In the genomic region with DNA sequence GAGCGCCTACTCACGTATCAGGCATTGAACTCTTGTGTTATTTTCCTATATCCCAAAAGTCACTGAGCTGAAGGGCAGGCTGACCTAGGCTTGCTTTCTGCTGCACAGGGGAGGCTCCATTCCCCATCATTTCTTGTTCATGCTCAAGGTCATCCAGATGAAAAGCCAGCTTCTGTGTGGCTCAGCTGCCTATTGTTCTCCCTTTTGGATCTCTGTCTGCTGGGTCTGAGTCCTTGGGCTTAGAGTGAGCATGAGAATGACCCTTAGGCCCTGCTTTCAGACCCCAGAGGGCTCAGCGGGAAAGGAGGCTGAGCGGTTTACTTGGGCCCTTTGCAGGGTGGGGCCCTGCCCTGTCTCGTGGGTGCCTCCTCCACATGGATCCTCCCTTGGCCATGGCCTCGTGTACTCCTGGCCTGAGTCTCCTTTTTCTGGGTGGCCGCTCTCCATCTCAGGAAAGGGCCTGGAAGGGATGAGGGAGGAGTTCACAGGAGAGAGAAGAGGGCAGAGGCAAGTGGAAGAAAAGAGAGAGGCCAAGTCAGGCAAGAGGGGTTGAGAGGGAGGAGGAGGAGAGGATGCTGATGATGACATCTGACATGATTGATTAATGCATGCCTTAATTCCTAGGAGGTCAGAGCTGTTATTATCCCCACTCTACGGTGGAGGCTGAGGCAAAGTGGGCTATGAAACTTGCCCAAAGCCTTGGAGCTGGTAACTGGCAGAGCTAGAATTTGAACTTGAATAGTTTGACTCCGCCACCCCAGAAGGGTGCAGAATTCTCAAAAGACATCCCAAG, we compare ENCODE assay signal across 24 cellular contexts. TPM values are rescaled to one million over a fixed set of nuclear protein-coding genes. Genes with fewer than 3 reads are reported as not detected.
DNase-seq lines count a peak whose midpoint lies in the region; ATAC-seq and TF ChIP-seq lines count a peak whose summit lies in the region.
"Had no signal": no experiment of that assay in that cellular context is flagged by ENCODE, and none has a peak within 500 bp of the region (broad histone marks: within the 10 kb centered on the region; RNA-seq: fewer than 3 reads in every experiment).

No MANE protein-coding gene starts in this region.

- peaks cover 9% of the 10 kb centered on the region for H3K4me1 Mint-ChIP-seq in type B pancreatic cell (ENCODE audit: unreplicated experiment)
- H3K4me1 Mint-ChIP-seq: central memory CD8-positive, alpha-beta T cell had no signal

- POLR2A ChIA-PET in HEK293T (lab: Yijun Ruan, JAX) = interaction anchor here (1.5 kb wide), 1 partner anchor 21 kb away, joined by 3 read pairs; no protein-coding TSS in a partner anchor
- POLR2A ChIA-PET in Panc1 (lab: Charles Lee) = interaction anchor here (0.6 kb wide), 1 partner anchor 88 kb away, joined by 4 read pairs; no protein-coding TSS in a partner anchor

- WGBS in spleen, 5 donors = 81 to 92% (median 88%) methylated on average over 9 of the region's 9 CpGs

- in situ Hi-C loops in Panc1 (cut with HindIII; ENCODE audit: low pct_unique_long_range_greater_than_20kb, low sequenced_read_pairs) = no loop called here

- H3K9me3 ChIP-seq in Panc1 (ENCODE audit: control insufficient read depth, insufficient read depth, low read depth, low read length) (no peaks in the 10 kb centered on the region), lower lobe of right lung (no peaks in the 10 kb centered on the region), spleen (no peaks in the 10 kb centered on the region)
- H3K9me3 ChIP-seq: thoracic aorta had no signal

- H3K4me3 Mint-ChIP-seq in type B pancreatic cell = no peak overlapping the region
- H3K4me3 Mint-ChIP-seq: activated T-cell treated with anti-CD3 and anti-CD28 coated beads, Interleukin-2, amount 50 U/mL, for 24 hours; central memory CD8-positive, alpha-beta T cell; naive thymus-derived CD8-positive, alpha-beta T cell; stimulated activated naive CD8-positive, alpha-beta T cell treated with anti-CD3 and anti-CD28 coated beads, Interleukin-15, Interleukin-2, amounts not matched to agents 100 ng/mL and 50 ng/mL, for 24 hours; T-helper 2 cell treated with Interferon-gamma antibody and Interleukin-4, amounts not matched to agents 5 μg/mL and 100 μg/mL, for 36 hours had no signal

- no peak overlapping the region for H3K27ac Mint-ChIP-seq in type B pancreatic cell
- H3K27ac Mint-ChIP-seq: activated T-cell treated with anti-CD3 and anti-CD28 coated beads, Interleukin-2, amount 50 U/mL, for 24 hours; stimulated activated naive CD8-positive, alpha-beta T cell treated with anti-CD3 and anti-CD28 coated beads, Interleukin-15, Interleukin-2, amounts not matched to agents 100 ng/mL and 50 ng/mL, for 24 hours; T-helper 2 cell treated with Interferon-gamma antibody and Interleukin-4, amounts not matched to agents 5 μg/mL and 100 μg/mL, for 36 hours had no signal

- TF ChIP-seq CTCF in Panc1 (IDR thresholded peaks at IDR 0.05) (no peak), lower lobe of right lung (IDR thresholded peaks at IDR 0.05) (no peak), spleen (IDR thresholded peaks at IDR 0.05 in 8 of 11, conservative IDR thresholded peaks at IDR 0.05 in 3 of 11) (no peak), type B pancreatic cell (conservative IDR thresholded peaks at IDR 0.05) (no peak)

- no peak for ATAC-seq in Panc1
- ATAC-seq in lower lobe of right lung = no peak
- no peak for ATAC-seq in HG03442 (IDR thresholded peaks at IDR 0.05; ENCODE audit: unreplicated experiment)
- ATAC-seq: esophagus mucosa; naive thymus-derived CD8-positive, alpha-beta T cell had no signal

- CTCF ChIA-PET in HEK293T (lab: Yijun Ruan, JAX) (interaction anchor here (0.7 kb wide), 1 partner anchor 19 kb away, joined by 3 read pairs; no protein-coding TSS in a partner anchor), Panc1 (lab: Charles Lee) (no interaction called here)

- H3K36me3 ChIP-seq in Panc1 (ENCODE audit: control insufficient read depth, insufficient read depth, low read length) = no peaks in the 10 kb centered on the region
- H3K36me3 ChIP-seq in lower lobe of right lung = no peaks in the 10 kb centered on the region
- H3K36me3 ChIP-seq in spleen = no peaks in the 10 kb centered on the region
- H3K36me3 ChIP-seq: thoracic aorta had no signal

- H3K27ac ChIP-seq in Panc1 (ENCODE audit: low read length) = peak overlapping the region; percentile 72; the same call in 1 of the 2 replicates
- H3K27ac ChIP-seq in lower lobe of right lung = no peak overlapping the region
- H3K27ac ChIP-seq in spleen = no peak overlapping the region
- H3K27ac ChIP-seq: KMS-11, thoracic aorta had no signal

- DNase-seq in HEK293T (ENCODE audit: extremely low spot score) = no peak
- DNase-seq in Panc1 (ENCODE audit: low read depth, low spot score) = no peak
- peak; percentile 30 for DNase-seq in lower lobe of right lung
- peak; percentile 54 for DNase-seq in spleen
- DNase-seq in NCI-H2171 treated with DMSO at 0.1 percent for 48 hours (lab: John Stamatoyannopoulos, UW) = no peak
- no peak for DNase-seq in type B pancreatic cell (ENCODE audit: extremely low spot score, unreplicated experiment)
- DNase-seq: activated CD4-positive, alpha-beta T cell treated with anti-CD3 and anti-CD28 coated beads for 48 hours; activated T-cell treated with anti-CD3 and anti-CD28 coated beads, Interleukin-2, amount 50 U/mL, for 24 hours; C1 segment of cervical spinal cord; COR-L47; dermis blood vessel endothelial cell; DMS53; naive thymus-derived CD8-positive, alpha-beta T cell; NCI-H2029; NCI-H2227 treated with DMSO at 0.1 percent for 48 hours; NCI-H774; small intestine had no signal

- H3K36me3 Mint-ChIP-seq in type B pancreatic cell = no peaks in the 10 kb centered on the region
- H3K36me3 Mint-ChIP-seq: naive thymus-derived CD8-positive, alpha-beta T cell had no signal

- TF ChIP-seq POLR2A in spleen (IDR thresholded peaks at IDR 0.05) = no peak

- no TSS peak for BruUV-seq in Panc1 (replicated peaks; lab: Mats Ljungman, UMichigan)

- H3K4me1 ChIP-seq in Panc1 (ENCODE audit: control insufficient read depth, insufficient read depth, low read length) = peaks cover 37% of the 10 kb centered on the region
- peaks cover 44% of the 10 kb centered on the region for H3K4me1 ChIP-seq in lower lobe of right lung
- peaks cover 7 to 40% (median 27%) of the 10 kb centered on the region in 6 donors for H3K4me1 ChIP-seq in spleen

- H3K27me3 ChIP-seq in Panc1 (ENCODE audit: control insufficient read depth, insufficient read depth, low read length) (no peaks in the 10 kb centered on the region), lower lobe of right lung (ENCODE audit: low read depth) (no peaks in the 10 kb centered on the region), spleen (replicated peaks in 1 of 7) (no peaks in the 10 kb centered on the region)

- H3K9me3 Mint-ChIP-seq in type B pancreatic cell = no peaks in the 10 kb centered on the region
- H3K9me3 Mint-ChIP-seq: activated T-cell treated with anti-CD3 and anti-CD28 coated beads, Interleukin-2, amount 50 U/mL, for 24 hours; central memory CD8-positive, alpha-beta T cell; naive thymus-derived CD8-positive, alpha-beta T cell; stimulated activated naive CD8-positive, alpha-beta T cell treated with anti-CD3 and anti-CD28 coated beads, Interleukin-15, Interleukin-2, amounts not matched to agents 100 ng/mL and 50 ng/mL, for 24 hours; T-helper 2 cell treated with Interferon-gamma antibody and Interleukin-4, amounts not matched to agents 5 μg/mL and 100 μg/mL, for 36 hours had no signal

- H3K27me3 Mint-ChIP-seq in type B pancreatic cell = no peaks in the 10 kb centered on the region
- H3K27me3 Mint-ChIP-seq: activated T-cell treated with anti-CD3 and anti-CD28 coated beads, Interleukin-2, amount 50 U/mL, for 24 hours; stimulated activated naive CD8-positive, alpha-beta T cell treated with anti-CD3 and anti-CD28 coated beads, Interleukin-15, Interleukin-2, amounts not matched to agents 100 ng/mL and 50 ng/mL, for 24 hours had no signal

- H3K4me3 ChIP-seq in Panc1 (ENCODE audit: low read depth in 2 of 2, low read length in 2 of 2) = no peak overlapping the region
- H3K4me3 ChIP-seq in lower lobe of right lung = no peak overlapping the region
- H3K4me3 ChIP-seq in spleen = no peak overlapping the region
- H3K4me3 ChIP-seq: thoracic aorta had no signal

- intact Hi-C loops in Panc1 (cut with micrococcal nuclease; ENCODE audit: unreplicated experiment) (no loop called here), lower lobe of right lung (cut with DNase I) (no loop called here), spleen (cut with DNase I; ENCODE audit: low total_unique reads) (no loop called here)

TF ChIP-seq in HEK293T, 16 proteins besides CTCF, POLR2A, EP300 and RAD21:
- TF ChIP-seq L3MBTL2 (conservative IDR thresholded peaks at IDR 0.05) = no peak
- TF ChIP-seq, protein P1, sequence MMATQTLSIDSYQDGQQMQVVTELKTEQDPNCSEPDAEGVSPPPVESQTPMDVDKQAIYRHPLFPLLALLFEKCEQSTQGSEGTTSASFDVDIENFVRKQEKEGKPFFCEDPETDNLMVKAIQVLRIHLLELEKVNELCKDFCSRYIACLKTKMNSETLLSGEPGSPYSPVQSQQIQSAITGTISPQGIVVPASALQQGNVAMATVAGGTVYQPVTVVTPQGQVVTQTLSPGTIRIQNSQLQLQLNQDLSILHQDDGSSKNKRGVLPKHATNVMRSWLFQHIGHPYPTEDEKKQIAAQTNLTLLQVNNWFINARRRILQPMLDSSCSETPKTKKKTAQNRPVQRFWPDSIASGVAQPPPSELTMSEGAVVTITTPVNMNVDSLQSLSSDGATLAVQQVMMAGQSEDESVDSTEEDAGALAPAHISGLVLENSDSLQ (IDR thresholded peaks at IDR 0.05) = 0 out of 2 replicates have a peak, but pooled peaks have one; percentile 18
- TF ChIP-seq HDGF (IDR thresholded peaks at IDR 0.05; ENCODE audit: borderline replicate concordance) = no peak
- TF ChIP-seq FOXM1 (IDR thresholded peaks at IDR 0.05; ENCODE audit: borderline replicate concordance) = no peak

RNA-seq across cellular contexts. Expression of a gene that starts 19.8 kb away (rescaled TPM):
- total RNA-seq in Panc1 (2021; ENCODE audit: unreplicated experiment) = 80.8 TPM
- 60.3 TPM for polyA plus RNA-seq in Panc1 (2012; ENCODE audit: insufficient read length)
- total RNA-seq in lower lobe of right lung = 9.3 TPM
- total RNA-seq in spleen = 10 to 100 TPM; 22.1 to 36.3 (median 32.1) TPM
- polyA plus RNA-seq in spleen = 10 to 100 TPM; 17.3 to 18.8 (median 18.0) TPM
- total RNA-seq in type B pancreatic cell (ENCODE audit: low replicate concordance) = 10.4 and 11.2 TPM in 2 replicates

Comparison
In these comparisons a context has a peak if more than half of its experiments do, and no peak if none do; other contexts are left out.
1. DNase-seq: peak in lower lobe of right lung (single experiment) and spleen (single experiment); none in HEK293T (single experiment), Panc1 (single experiment), NCI-H2171 treated with DMSO at 0.1 percent for 48 hours (single experiment) and type B pancreatic cell (single experiment).